In the genomic region with DNA sequence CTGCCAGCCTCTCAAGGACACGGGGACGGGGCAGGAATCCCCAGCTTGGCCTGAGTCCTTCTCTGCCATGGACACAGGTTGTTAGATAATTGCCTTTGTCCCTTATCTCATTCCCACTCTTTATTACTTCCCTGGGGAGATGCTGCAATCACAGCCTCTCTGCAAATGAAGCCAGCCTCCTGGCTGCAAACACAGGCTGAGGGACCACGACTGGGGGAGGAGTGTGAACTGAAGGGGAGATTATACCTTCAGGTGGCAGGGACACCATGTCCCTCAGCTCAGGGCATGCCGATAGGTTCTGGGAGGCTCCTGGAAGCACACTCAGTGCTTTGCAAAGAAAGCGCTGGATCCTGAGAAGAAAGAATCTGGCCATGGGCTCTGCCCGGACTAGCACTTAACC, we compare ENCODE assay signal across 22 cellular contexts. TPM values are rescaled to one million over a fixed set of nuclear protein-coding genes. Genes with fewer than 3 reads are reported as not detected.
"Had no signal": no experiment of that assay in that cellular context is flagged by ENCODE, and none has a peak within 500 bp of the region (broad histone marks: within the 10 kb centered on the region; RNA-seq: fewer than 3 reads in every experiment).

No MANE protein-coding gene starts in this region.

- H3K4me1 Mint-ChIP-seq: central memory CD8-positive, alpha-beta T cell had no signal

- H3K27me3 ChIP-seq: pancreas, uterus had no signal

- DNase-seq: activated CD4-positive, alpha-beta T cell treated with anti-CD3 and anti-CD28 coated beads for 1 hour; activated CD4-positive, alpha-beta T cell treated with anti-CD3 and anti-CD28 coated beads, Interleukin-2, amount 50 U/mL, for 48 hours; activated CD8-positive, alpha-beta memory T cell treated with anti-CD3 and anti-CD28 coated beads, Interleukin-2, amount 10 ng/mL, durations not matched to agents 7 days and 5 days; activated gamma-delta T cell; activated T-cell treated with anti-CD3 and anti-CD28 coated beads, Interleukin-2, amount 50 U/mL, for 48 hours; amygdala; effector memory CD8-positive, alpha-beta T cell; pancreas; stimulated activated CD4-positive, alpha-beta T cell treated with anti-CD3 and anti-CD28 coated beads, Interleukin-15, amount 100 ng/mL, for 24 hours; stimulated activated CD4-positive, alpha-beta T cell treated with anti-CD3 and anti-CD28 coated beads, Interleukin-4, amount 100 ng/mL, for 4 hours; stimulated activated naive CD8-positive, alpha-beta T cell treated with anti-CD3 and anti-CD28 coated beads, Interleukin-15, amount 100 ng/mL, for 72 hours; uterus had no signal

- H3K27ac ChIP-seq: epithelial cell of prostate, gastroesophageal sphincter, hepatocyte, pancreas, uterus had no signal

- H3K27ac Mint-ChIP-seq: activated CD8-positive, alpha-beta memory T cell treated with anti-CD3 and anti-CD28 coated beads, Interleukin-2, amount 10 ng/mL, durations not matched to agents 7 days and 5 days; activated naive CD8-positive, alpha-beta T cell; effector memory CD8-positive, alpha-beta T cell; stimulated activated naive CD8-positive, alpha-beta T cell treated with anti-CD3 and anti-CD28 coated beads, Interleukin-15, amount 100 ng/mL, for 72 hours had no signal

- H3K27me3 Mint-ChIP-seq: activated naive CD8-positive, alpha-beta T cell had no signal

- H3K9me3 Mint-ChIP-seq: central memory CD8-positive, alpha-beta T cell; effector memory CD8-positive, alpha-beta T cell; stimulated activated naive CD8-positive, alpha-beta T cell treated with anti-CD3 and anti-CD28 coated beads, Interleukin-15, amount 100 ng/mL, for 72 hours had no signal

- H3K36me3 ChIP-seq: gastroesophageal sphincter, pancreas, uterus had no signal

- H3K9me3 ChIP-seq: gastroesophageal sphincter, pancreas, uterus had no signal

- H3K4me3 ChIP-seq: gastroesophageal sphincter, hepatocyte, pancreas, uterus had no signal

- H3K36me3 Mint-ChIP-seq: activated CD8-positive, alpha-beta memory T cell treated with anti-CD3 and anti-CD28 coated beads, Interleukin-2, amount 10 ng/mL, durations not matched to agents 7 days and 5 days; brain had no signal

- ATAC-seq: activated CD8-positive, alpha-beta memory T cell treated with anti-CD3 and anti-CD28 coated beads, Interleukin-2, amount 10 ng/mL, durations not matched to agents 7 days and 5 days; effector memory CD8-positive, alpha-beta T cell; gastroesophageal sphincter; stimulated activated naive CD8-positive, alpha-beta T cell treated with anti-CD3 and anti-CD28 coated beads, Interleukin-15, amount 100 ng/mL, for 72 hours had no signal

- H3K4me1 ChIP-seq: gastroesophageal sphincter, pancreas, uterus had no signal

- H3K4me3 Mint-ChIP-seq: activated CD8-positive, alpha-beta memory T cell treated with anti-CD3 and anti-CD28 coated beads, Interleukin-2, amount 10 ng/mL, durations not matched to agents 7 days and 5 days; activated naive CD8-positive, alpha-beta T cell; brain; central memory CD8-positive, alpha-beta T cell; effector memory CD8-positive, alpha-beta T cell; neural crest cell; stimulated activated naive CD8-positive, alpha-beta T cell treated with anti-CD3 and anti-CD28 coated beads, Interleukin-15, amount 100 ng/mL, for 72 hours had no signal

RNA-seq across cellular contexts. Expression of a gene that starts 16.1 kb away (rescaled TPM):
- total RNA-seq: activated CD8-positive, alpha-beta memory T cell treated with anti-CD3 and anti-CD28 coated beads, Interleukin-2, amount 10 ng/mL, durations not matched to agents 7 days and 5 days; kidney epithelial cell; liver; renal cortical epithelial cell had no signal
